ENCODE assay signal across 1 cellular context in genomic region chr12:6058481-6059161, GRCh38.
TF ChIP-seq lines count a peak whose summit lies in the region.

No MANE protein-coding gene starts in this region.

TF ChIP-seq in HepG2, 621 proteins besides CTCF, POLR2A, EP300 and RAD21 (continued from another document and continues in another):
- no peak for TF ChIP-seq LBX2 (CRISPR knock-in tag; IDR thresholded peaks at IDR 0.05; ENCODE audit: borderline replicate concordance)
- TF ChIP-seq, protein P1, sequence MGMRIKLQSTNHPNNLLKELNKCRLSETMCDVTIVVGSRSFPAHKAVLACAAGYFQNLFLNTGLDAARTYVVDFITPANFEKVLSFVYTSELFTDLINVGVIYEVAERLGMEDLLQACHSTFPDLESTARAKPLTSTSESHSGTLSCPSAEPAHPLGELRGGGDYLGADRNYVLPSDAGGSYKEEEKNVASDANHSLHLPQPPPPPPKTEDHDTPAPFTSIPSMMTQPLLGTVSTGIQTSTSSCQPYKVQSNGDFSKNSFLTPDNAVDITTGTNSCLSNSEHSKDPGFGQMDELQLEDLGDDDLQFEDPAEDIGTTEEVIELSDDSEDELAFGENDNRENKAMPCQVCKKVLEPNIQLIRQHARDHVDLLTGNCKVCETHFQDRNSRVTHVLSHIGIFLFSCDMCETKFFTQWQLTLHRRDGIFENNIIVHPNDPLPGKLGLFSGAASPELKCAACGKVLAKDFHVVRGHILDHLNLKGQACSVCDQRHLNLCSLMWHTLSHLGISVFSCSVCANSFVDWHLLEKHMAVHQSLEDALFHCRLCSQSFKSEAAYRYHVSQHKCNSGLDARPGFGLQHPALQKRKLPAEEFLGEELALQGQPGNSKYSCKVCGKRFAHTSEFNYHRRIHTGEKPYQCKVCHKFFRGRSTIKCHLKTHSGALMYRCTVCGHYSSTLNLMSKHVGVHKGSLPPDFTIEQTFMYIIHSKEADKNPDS (CRISPR knock-in tag; IDR thresholded peaks at IDR 0.05): no peak
- TF ChIP-seq BHLHE40 (IDR thresholded peaks at IDR 0.05; ENCODE audit: low read length): no peak
- TF ChIP-seq ZNF274 (CRISPR knock-in tag; IDR thresholded peaks at IDR 0.05): no peak
- TF ChIP-seq STAT5B (CRISPR knock-in tag; IDR thresholded peaks at IDR 0.05): no peak
- TF ChIP-seq, protein P2, sequence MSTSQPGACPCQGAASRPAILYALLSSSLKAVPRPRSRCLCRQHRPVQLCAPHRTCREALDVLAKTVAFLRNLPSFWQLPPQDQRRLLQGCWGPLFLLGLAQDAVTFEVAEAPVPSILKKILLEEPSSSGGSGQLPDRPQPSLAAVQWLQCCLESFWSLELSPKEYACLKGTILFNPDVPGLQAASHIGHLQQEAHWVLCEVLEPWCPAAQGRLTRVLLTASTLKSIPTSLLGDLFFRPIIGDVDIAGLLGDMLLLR (CRISPR knock-in tag; IDR thresholded peaks at IDR 0.05): no peak
- peak; percentile 29; the same call in 1 of the 2 replicates for TF ChIP-seq ZFP91 (CRISPR knock-in tag; IDR thresholded peaks at IDR 0.05; ENCODE audit: borderline replicate concordance)
- TF ChIP-seq HDAC1 (CRISPR knock-in tag; IDR thresholded peaks at IDR 0.05): peak; percentile 69
- TF ChIP-seq ZNF614 (CRISPR knock-in tag; IDR thresholded peaks at IDR 0.05; ENCODE audit: borderline replicate concordance): peak; percentile 85; the same call in 1 of the 2 replicates
- TF ChIP-seq HOXD1 (CRISPR knock-in tag; IDR thresholded peaks at IDR 0.05): no peak
- TF ChIP-seq, protein P3, sequence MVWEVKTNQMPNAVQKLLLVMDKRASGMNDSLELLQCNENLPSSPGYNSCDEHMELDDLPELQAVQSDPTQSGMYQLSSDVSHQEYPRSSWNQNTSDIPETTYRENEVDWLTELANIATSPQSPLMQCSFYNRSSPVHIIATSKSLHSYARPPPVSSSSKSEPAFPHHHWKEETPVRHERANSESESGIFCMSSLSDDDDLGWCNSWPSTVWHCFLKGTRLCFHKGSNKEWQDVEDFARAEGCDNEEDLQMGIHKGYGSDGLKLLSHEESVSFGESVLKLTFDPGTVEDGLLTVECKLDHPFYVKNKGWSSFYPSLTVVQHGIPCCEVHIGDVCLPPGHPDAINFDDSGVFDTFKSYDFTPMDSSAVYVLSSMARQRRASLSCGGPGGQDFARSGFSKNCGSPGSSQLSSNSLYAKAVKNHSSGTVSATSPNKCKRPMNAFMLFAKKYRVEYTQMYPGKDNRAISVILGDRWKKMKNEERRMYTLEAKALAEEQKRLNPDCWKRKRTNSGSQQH (CRISPR knock-in tag; IDR thresholded peaks at IDR 0.05; ENCODE audit: low read depth): no peak
- TF ChIP-seq ZNF724P (CRISPR knock-in tag; IDR thresholded peaks at IDR 0.05; ENCODE audit: borderline replicate concordance): no peak
- no peak for TF ChIP-seq ZNF550 (CRISPR knock-in tag; IDR thresholded peaks at IDR 0.05; ENCODE audit: borderline replicate concordance)
- TF ChIP-seq HCFC1 (IDR thresholded peaks at IDR 0.05; ENCODE audit: low read depth, low read length): no peak
- TF ChIP-seq, protein P4, sequence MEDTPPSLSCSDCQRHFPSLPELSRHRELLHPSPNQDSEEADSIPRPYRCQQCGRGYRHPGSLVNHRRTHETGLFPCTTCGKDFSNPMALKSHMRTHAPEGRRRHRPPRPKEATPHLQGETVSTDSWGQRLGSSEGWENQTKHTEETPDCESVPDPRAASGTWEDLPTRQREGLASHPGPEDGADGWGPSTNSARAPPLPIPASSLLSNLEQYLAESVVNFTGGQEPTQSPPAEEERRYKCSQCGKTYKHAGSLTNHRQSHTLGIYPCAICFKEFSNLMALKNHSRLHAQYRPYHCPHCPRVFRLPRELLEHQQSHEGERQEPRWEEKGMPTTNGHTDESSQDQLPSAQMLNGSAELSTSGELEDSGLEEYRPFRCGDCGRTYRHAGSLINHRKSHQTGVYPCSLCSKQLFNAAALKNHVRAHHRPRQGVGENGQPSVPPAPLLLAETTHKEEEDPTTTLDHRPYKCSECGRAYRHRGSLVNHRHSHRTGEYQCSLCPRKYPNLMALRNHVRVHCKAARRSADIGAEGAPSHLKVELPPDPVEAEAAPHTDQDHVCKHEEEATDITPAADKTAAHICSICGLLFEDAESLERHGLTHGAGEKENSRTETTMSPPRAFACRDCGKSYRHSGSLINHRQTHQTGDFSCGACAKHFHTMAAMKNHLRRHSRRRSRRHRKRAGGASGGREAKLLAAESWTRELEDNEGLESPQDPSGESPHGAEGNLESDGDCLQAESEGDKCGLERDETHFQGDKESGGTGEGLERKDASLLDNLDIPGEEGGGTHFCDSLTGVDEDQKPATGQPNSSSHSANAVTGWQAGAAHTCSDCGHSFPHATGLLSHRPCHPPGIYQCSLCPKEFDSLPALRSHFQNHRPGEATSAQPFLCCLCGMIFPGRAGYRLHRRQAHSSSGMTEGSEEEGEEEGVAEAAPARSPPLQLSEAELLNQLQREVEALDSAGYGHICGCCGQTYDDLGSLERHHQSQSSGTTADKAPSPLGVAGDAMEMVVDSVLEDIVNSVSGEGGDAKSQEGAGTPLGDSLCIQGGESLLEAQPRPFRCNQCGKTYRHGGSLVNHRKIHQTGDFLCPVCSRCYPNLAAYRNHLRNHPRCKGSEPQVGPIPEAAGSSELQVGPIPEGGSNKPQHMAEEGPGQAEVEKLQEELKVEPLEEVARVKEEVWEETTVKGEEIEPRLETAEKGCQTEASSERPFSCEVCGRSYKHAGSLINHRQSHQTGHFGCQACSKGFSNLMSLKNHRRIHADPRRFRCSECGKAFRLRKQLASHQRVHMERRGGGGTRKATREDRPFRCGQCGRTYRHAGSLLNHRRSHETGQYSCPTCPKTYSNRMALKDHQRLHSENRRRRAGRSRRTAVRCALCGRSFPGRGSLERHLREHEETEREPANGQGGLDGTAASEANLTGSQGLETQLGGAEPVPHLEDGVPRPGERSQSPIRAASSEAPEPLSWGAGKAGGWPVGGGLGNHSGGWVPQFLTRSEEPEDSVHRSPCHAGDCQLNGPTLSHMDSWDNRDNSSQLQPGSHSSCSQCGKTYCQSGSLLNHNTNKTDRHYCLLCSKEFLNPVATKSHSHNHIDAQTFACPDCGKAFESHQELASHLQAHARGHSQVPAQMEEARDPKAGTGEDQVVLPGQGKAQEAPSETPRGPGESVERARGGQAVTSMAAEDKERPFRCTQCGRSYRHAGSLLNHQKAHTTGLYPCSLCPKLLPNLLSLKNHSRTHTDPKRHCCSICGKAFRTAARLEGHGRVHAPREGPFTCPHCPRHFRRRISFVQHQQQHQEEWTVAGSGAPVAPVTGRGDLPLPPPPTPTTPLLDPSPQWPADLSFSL (CRISPR knock-in tag; IDR thresholded peaks at IDR 0.05): no peak
- TF ChIP-seq, protein P5, sequence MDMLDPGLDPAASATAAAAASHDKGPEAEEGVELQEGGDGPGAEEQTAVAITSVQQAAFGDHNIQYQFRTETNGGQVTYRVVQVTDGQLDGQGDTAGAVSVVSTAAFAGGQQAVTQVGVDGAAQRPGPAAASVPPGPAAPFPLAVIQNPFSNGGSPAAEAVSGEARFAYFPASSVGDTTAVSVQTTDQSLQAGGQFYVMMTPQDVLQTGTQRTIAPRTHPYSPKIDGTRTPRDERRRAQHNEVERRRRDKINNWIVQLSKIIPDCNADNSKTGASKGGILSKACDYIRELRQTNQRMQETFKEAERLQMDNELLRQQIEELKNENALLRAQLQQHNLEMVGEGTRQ (IDR thresholded peaks at IDR 0.05; ENCODE audit: low read depth, low read length): no peak
- TF ChIP-seq, protein P5 (CRISPR knock-in tag; IDR thresholded peaks at IDR 0.05; ENCODE audit: borderline replicate concordance): no peak
- TF ChIP-seq ISX (CRISPR knock-in tag; conservative IDR thresholded peaks at IDR 0.05): no peak
- TF ChIP-seq ATF6 (CRISPR knock-in tag; conservative IDR thresholded peaks at IDR 0.05): 0 out of 2 replicates have a peak, but pooled peaks have one; percentile 23
- no peak for TF ChIP-seq ZNF7 (CRISPR knock-in tag; IDR thresholded peaks at IDR 0.05)
- TF ChIP-seq CEBPB (IDR thresholded peaks at IDR 0.05; ENCODE audit: borderline replicate concordance, low read depth, low read length): no peak
- no peak for TF ChIP-seq MBD4 (IDR thresholded peaks at IDR 0.05; ENCODE audit: borderline replicate concordance, low read length)
- TF ChIP-seq, protein P6, sequence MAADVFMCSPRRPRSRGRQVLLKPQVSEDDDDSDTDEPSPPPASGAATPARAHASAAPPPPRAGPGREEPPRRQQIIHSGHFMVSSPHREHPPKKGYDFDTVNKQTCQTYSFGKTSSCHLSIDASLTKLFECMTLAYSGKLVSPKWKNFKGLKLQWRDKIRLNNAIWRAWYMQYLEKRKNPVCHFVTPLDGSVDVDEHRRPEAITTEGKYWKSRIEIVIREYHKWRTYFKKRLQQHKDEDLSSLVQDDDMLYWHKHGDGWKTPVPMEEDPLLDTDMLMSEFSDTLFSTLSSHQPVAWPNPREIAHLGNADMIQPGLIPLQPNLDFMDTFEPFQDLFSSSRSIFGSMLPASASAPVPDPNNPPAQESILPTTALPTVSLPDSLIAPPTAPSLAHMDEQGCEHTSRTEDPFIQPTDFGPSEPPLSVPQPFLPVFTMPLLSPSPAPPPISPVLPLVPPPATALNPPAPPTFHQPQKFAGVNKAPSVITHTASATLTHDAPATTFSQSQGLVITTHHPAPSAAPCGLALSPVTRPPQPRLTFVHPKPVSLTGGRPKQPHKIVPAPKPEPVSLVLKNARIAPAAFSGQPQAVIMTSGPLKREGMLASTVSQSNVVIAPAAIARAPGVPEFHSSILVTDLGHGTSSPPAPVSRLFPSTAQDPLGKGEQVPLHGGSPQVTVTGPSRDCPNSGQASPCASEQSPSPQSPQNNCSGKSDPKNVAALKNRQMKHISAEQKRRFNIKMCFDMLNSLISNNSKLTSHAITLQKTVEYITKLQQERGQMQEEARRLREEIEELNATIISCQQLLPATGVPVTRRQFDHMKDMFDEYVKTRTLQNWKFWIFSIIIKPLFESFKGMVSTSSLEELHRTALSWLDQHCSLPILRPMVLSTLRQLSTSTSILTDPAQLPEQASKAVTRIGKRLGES (CRISPR knock-in tag; IDR thresholded peaks at IDR 0.05; ENCODE audit: borderline replicate concordance): no peak
- no peak; the same call in 1 of the 2 replicates for TF ChIP-seq ZSCAN20 (CRISPR knock-in tag; IDR thresholded peaks at IDR 0.05; ENCODE audit: borderline replicate concordance)
- TF ChIP-seq YEATS4 (CRISPR knock-in tag; IDR thresholded peaks at IDR 0.05; ENCODE audit: borderline replicate concordance): peak; percentile 78; the same call in 1 of the 2 replicates
- TF ChIP-seq, protein P7, sequence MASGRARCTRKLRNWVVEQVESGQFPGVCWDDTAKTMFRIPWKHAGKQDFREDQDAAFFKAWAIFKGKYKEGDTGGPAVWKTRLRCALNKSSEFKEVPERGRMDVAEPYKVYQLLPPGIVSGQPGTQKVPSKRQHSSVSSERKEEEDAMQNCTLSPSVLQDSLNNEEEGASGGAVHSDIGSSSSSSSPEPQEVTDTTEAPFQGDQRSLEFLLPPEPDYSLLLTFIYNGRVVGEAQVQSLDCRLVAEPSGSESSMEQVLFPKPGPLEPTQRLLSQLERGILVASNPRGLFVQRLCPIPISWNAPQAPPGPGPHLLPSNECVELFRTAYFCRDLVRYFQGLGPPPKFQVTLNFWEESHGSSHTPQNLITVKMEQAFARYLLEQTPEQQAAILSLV (CRISPR knock-in tag; IDR thresholded peaks at IDR 0.05; ENCODE audit: borderline replicate concordance): peak; percentile 31; the same call in 1 of the 2 replicates
- TF ChIP-seq ZNF234 (CRISPR knock-in tag; conservative IDR thresholded peaks at IDR 0.05): no peak
- no peak for TF ChIP-seq CEBPG (CRISPR knock-in tag; IDR thresholded peaks at IDR 0.05)
- TF ChIP-seq UBTF (CRISPR knock-in tag; IDR thresholded peaks at IDR 0.05): no peak
